ENCODE assay signal across 21 cellular contexts in genomic region chr10:78687616-78688015, GRCh38.
"Had no signal": no experiment of that assay in that cellular context is flagged by ENCODE, and none has a peak within 500 bp of the region (broad histone marks: within the 10 kb centered on the region; RNA-seq: fewer than 3 reads in every experiment).

No MANE protein-coding gene starts in this region.

- H3K27me3 ChIP-seq: neutrophil, pancreas, thyroid gland, upper lobe of right lung had no signal

- H3K36me3 ChIP-seq: brain microvascular endothelial cell, esophagus squamous epithelium, neutrophil, pancreas, thyroid gland, upper lobe of right lung, WERI-Rb-1 had no signal

- H3K9me3 ChIP-seq: esophagus squamous epithelium, neutrophil, pancreas, psoas muscle, thyroid gland, upper lobe of right lung had no signal

- ATAC-seq: foreskin keratinocyte, psoas muscle, right cardiac atrium, upper lobe of right lung had no signal

- H3K27ac ChIP-seq: brain microvascular endothelial cell, foreskin keratinocyte, neutrophil, pancreas, psoas muscle, upper lobe of right lung, WERI-Rb-1 had no signal

- DNase-seq: activated CD4-positive, alpha-beta T cell treated with anti-CD3 and anti-CD28 coated beads for 1 hour; activated gamma-delta T cell treated with Interleukin-2 at 50 U/mL for 16 hours; activated T-cell treated with anti-CD3 and anti-CD28 coated beads, Interleukin-2, amount 50 U/mL, for 1 hour; aorta; brain microvascular endothelial cell; effector memory CD4-positive, alpha-beta T cell; esophagus squamous epithelium; foreskin keratinocyte; immature natural killer cell; midbrain; natural killer cell; pancreas; psoas muscle; right cardiac atrium; stimulated activated CD4-positive, alpha-beta T cell treated with anti-CD3 and anti-CD28 coated beads, Interleukin-4, amount 100 ng/mL, for 24 hours; stimulated activated naive CD4-positive, alpha-beta T cell treated with Interleukin-2 at 50 U/mL for 16 hours; T-helper 1 cell; upper lobe of right lung; WERI-Rb-1 had no signal

- H3K4me3 ChIP-seq: esophagus squamous epithelium, pancreas, psoas muscle, thyroid gland, upper lobe of right lung had no signal

- H3K4me1 ChIP-seq: foreskin keratinocyte, pancreas, psoas muscle had no signal
